In the genomic region with DNA sequence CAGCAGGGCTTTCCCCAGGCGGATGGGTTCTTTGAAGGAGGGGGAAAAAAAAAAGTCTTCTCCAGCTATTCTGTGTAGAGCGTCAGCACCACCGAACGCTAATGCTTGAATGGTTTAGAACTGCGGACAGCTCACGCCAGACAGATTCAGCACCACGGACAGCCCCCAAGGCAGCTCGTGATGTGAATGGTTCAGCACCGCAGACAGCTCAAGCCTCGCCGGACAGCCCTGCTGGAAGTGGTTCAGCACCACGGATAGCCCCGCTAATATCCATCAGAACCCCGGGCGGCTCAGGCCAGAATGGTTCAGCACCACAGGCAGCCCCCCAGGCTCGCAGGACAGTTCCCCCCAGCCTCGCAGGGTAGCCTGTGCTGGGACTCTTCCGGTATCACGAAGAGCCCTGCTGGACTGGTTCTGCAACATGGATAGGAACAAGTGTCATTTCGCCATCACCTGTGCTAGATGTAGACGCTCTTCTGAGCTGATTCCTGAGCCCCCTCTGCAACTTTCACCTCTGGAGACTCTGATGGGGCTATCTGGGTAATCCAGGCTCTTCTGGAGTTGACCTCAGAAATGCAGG, we compare ENCODE assay signal across 1 cellular context.
TF ChIP-seq lines count a peak whose summit lies in the region.

No MANE protein-coding gene starts in this region.

TF ChIP-seq in endothelial cell of umbilical vein, 7 proteins besides CTCF, POLR2A, EP300 and RAD21:
- TF ChIP-seq, protein P1, sequence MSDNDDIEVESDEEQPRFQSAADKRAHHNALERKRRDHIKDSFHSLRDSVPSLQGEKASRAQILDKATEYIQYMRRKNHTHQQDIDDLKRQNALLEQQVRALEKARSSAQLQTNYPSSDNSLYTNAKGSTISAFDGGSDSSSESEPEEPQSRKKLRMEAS (IDR thresholded peaks at IDR 0.05; ENCODE audit: insufficient read depth, insufficient read length), result peak; percentile 29
- no peak for TF ChIP-seq POLR2AphosphoS5 (IDR thresholded peaks at IDR 0.05; ENCODE audit: insufficient read depth, low read depth, low read length)
TF ChIP-seq in endothelial cell of umbilical vein: peak in this region for 1.
